Comparison of ENCODE assay signal across 10 cellular contexts in genomic region chr6:156564807-156565149, GRCh38.
"Had no signal": no experiment of that assay in that cellular context is flagged by ENCODE, and none has a peak within 500 bp of the region (broad histone marks: within the 10 kb centered on the region; RNA-seq: fewer than 3 reads in every experiment).

No MANE protein-coding gene starts in this region.

- H3K27ac Mint-ChIP-seq: activated CD8-positive, alpha-beta T cell treated with anti-CD3 and anti-CD28 coated beads for 36 hours; activated naive CD8-positive, alpha-beta T cell treated with anti-CD3 and anti-CD28 coated beads for 36 hours; activated T-cell treated with anti-CD3 and anti-CD28 coated beads, Interleukin-2, amount 50 U/mL, for 72 hours; memory B cell; nephron progenitor cell had no signal

- H3K36me3 Mint-ChIP-seq: activated naive CD8-positive, alpha-beta T cell treated with anti-CD3 and anti-CD28 coated beads for 36 hours had no signal

- H3K9me3 ChIP-seq: uterus had no signal

- H3K27me3 ChIP-seq: brain microvascular endothelial cell, gastroesophageal sphincter, uterus had no signal

- H3K4me1 ChIP-seq: uterus had no signal

- H3K4me3 Mint-ChIP-seq: activated CD8-positive, alpha-beta T cell treated with anti-CD3 and anti-CD28 coated beads for 36 hours; activated naive CD8-positive, alpha-beta T cell treated with anti-CD3 and anti-CD28 coated beads for 36 hours; memory B cell; nephron progenitor cell had no signal

- H3K27ac ChIP-seq: brain microvascular endothelial cell, tibial artery, uterus had no signal

- H3K36me3 ChIP-seq: brain microvascular endothelial cell, gastroesophageal sphincter, left ventricle myocardium inferior, tibial artery, uterus had no signal

- H3K4me1 Mint-ChIP-seq: activated naive CD8-positive, alpha-beta T cell treated with anti-CD3 and anti-CD28 coated beads for 36 hours had no signal

- H3K4me3 ChIP-seq: gastroesophageal sphincter, tibial artery, uterus had no signal
